Comparison of ENCODE assay signal across 1 cellular context in the genomic region with DNA sequence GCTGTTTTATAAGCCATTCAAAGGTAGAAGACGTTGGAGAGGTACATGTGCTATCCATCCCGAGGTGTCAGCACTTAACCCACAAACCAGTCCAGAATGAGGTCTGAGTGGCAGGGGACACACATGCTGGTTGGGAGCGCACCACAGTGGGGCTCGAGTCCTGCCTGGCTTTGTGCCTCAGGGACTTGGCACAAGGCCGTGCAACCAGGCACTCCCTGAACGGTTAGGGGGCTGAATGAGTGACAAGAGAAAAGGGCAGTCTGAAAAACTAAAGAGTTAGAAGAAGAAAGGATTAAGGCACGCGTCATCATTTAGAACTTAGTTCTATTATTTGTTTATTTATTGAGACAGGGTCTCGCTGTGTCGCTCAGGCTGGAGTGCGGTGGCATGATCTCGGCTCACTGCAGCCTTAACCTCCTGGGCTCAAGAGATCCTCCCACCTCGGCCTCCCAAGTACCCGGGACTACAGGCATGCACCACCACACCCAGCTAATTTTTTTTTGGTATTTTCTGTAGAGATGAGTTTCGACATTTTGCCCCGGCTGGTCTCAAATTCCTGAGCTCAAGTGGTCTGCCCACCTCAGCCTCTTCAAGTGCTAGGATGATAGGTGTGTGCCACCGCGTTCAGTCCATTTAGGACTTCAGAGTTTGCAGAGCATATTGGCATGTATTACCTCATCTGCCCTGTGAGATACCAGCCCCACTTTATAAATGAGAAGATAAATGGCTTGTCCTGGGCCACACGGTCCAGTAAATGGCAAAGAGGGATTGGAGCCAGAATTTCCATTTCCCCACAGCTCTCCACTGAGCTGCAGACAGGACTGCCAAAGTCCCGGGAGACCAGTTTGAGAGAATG.
TF ChIP-seq lines count a peak whose summit lies in the region.

No MANE protein-coding gene starts in this region.

TF ChIP-seq in IMR-90, 13 proteins besides CTCF, POLR2A, EP300 and RAD21:
- TF ChIP-seq CEBPB (IDR thresholded peaks at IDR 0.05; ENCODE audit: low read depth, low read length) (no peak), MXI1 (IDR thresholded peaks at IDR 0.05; ENCODE audit: borderline replicate concordance, low read depth, low read length) (no peak), RFX5 (IDR thresholded peaks at IDR 0.05; ENCODE audit: low read depth, low read length) (no peak), NFE2L2 (IDR thresholded peaks at IDR 0.05; ENCODE audit: low read depth, low read length) (no peak), RCOR1 (IDR thresholded peaks at IDR 0.05; ENCODE audit: insufficient replicate concordance, low read length) (no peak), FOS (IDR thresholded peaks at IDR 0.05; ENCODE audit: low read depth, low read length) (no peak), CHD1 (IDR thresholded peaks at IDR 0.05; ENCODE audit: low read depth, low read length) (no peak), ELK1 (IDR thresholded peaks at IDR 0.05; ENCODE audit: borderline replicate concordance, low read depth, low read length) (no peak)
